ENCODE assay signal across 20 cellular contexts in the genomic region with DNA sequence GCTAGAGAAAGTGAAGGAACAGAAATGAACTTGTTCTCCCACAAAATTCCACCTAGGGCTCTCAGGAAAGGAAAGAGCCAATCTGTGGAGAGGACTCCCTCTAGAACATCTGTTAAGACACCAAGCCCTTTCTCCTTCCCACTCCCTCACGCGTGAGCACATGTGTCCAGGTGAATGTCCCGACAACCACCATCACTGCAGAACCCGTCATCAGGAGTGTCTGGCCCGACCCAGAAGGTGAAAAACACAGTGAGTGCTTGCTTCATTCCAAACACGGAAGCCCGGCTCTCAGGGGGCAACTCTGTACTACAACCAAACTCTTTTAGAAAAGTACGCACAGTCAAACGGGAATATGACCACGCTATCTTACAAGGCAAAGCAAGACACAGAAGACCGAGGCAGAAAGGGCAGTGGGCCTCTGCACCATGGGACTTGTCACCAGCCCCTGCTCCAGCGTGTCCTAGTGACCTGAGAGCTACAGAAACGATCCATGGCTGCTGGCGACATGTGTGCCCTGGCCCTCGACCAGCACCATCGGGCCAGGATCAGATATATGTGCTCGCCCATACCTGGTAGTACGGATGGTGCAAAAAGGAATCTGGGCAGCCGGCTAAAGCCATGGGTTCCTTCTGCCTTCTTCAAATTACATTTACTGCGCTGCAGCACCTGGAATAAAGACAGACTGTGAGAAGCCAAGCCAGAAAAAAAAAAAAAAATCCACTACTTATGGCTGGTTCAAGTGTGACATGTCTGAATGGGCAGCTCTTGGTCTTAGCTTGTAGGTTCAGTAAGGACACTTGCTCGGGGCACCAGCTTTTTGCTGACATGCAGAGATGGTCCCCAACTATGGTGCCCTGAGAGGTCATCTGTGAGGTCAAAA. TPM values are rescaled to one million over a fixed set of nuclear protein-coding genes. Genes with fewer than 3 reads are reported as not detected.
"Had no signal": no experiment of that assay in that cellular context is flagged by ENCODE, and none has a peak within 500 bp of the region (broad histone marks: within the 10 kb centered on the region; RNA-seq: fewer than 3 reads in every experiment).

No MANE protein-coding gene starts in this region.

- ATAC-seq: activated CD8-positive, alpha-beta memory T cell treated with anti-CD3 and anti-CD28 coated beads, Interleukin-2, amount 10 ng/mL, durations not matched to agents 7 days and 5 days; left lung; mucosa of descending colon had no signal

- H3K27me3 Mint-ChIP-seq: activated CD4-positive, alpha-beta memory T cell treated with anti-CD3 and anti-CD28 coated beads, Interleukin-2, amount 10 ng/mL, durations not matched to agents 7 days and 5 days; central memory CD8-positive, alpha-beta T cell had no signal

- H3K4me1 Mint-ChIP-seq: activated B cell treated with CpG ODN at 0.5 μM for 24 hours; central memory CD8-positive, alpha-beta T cell; naive B cell; stimulated activated memory B cell treated with anti-CD40 and anti-IgM and Interleukin-4, amounts not matched to agents 10 μg/mL and 1 μg/mL and 100 μg/mL, for 72 hours had no signal

- H3K9me3 Mint-ChIP-seq: activated B cell treated with CpG ODN at 0.5 μM for 24 hours; activated CD4-positive, alpha-beta memory T cell treated with anti-CD3 and anti-CD28 coated beads, Interleukin-2, amount 10 ng/mL, durations not matched to agents 7 days and 5 days; activated naive CD4-positive, alpha-beta T cell treated with anti-CD3 and anti-CD28 coated beads for 36 hours; activated T-helper 2 cell treated with anti-CD3 and anti-CD28 coated beads, Interferon-gamma antibody, Interleukin-2, Interleukin-4, amounts not matched to agents 10 μg/mL and 5 μg/mL and 100 μg/mL, durations not matched to agents 14 hours and 24 hours and 36 hours; central memory CD8-positive, alpha-beta T cell; naive B cell; stimulated activated memory B cell treated with anti-CD40 and anti-IgM and Interleukin-4, amounts not matched to agents 10 μg/mL and 1 μg/mL and 100 μg/mL, for 72 hours; T-helper 2 cell treated with Interferon-gamma antibody and Interleukin-4, amounts not matched to agents 5 μg/mL and 100 μg/mL, for 36 hours had no signal

- H3K4me1 ChIP-seq: colonic mucosa had no signal

- H3K4me3 Mint-ChIP-seq: activated B cell treated with CpG ODN at 0.5 μM for 24 hours; activated CD4-positive, alpha-beta memory T cell treated with anti-CD3 and anti-CD28 coated beads, Interleukin-2, amount 10 ng/mL, durations not matched to agents 7 days and 5 days; activated CD8-positive, alpha-beta memory T cell treated with anti-CD3 and anti-CD28 coated beads, Interleukin-2, amount 10 ng/mL, durations not matched to agents 7 days and 5 days; activated naive CD4-positive, alpha-beta T cell treated with anti-CD3 and anti-CD28 coated beads for 36 hours; central memory CD8-positive, alpha-beta T cell; naive B cell; stimulated activated memory B cell treated with anti-CD40 and anti-IgM and Interleukin-4, amounts not matched to agents 10 μg/mL and 1 μg/mL and 100 μg/mL, for 72 hours; T-helper 2 cell treated with Interferon-gamma antibody and Interleukin-4, amounts not matched to agents 5 μg/mL and 100 μg/mL, for 36 hours had no signal

- H3K27me3 ChIP-seq: brain microvascular endothelial cell, colonic mucosa, heart left ventricle, left lung had no signal

- H3K36me3 ChIP-seq: brain microvascular endothelial cell, colonic mucosa, left lung had no signal

- H3K9me3 ChIP-seq: colonic mucosa, heart left ventricle, left lung, mucosa of descending colon had no signal

- H3K27ac ChIP-seq: brain microvascular endothelial cell, colonic mucosa had no signal

- H3K36me3 Mint-ChIP-seq: activated CD8-positive, alpha-beta memory T cell treated with anti-CD3 and anti-CD28 coated beads, Interleukin-2, amount 10 ng/mL, durations not matched to agents 7 days and 5 days; naive B cell; stimulated activated memory B cell treated with anti-CD40 and anti-IgM and Interleukin-4, amounts not matched to agents 10 μg/mL and 1 μg/mL and 100 μg/mL, for 72 hours had no signal

- DNase-seq: activated B cell treated with CpG ODN at 0.5 μM for 24 hours; activated CD4-positive, alpha-beta memory T cell treated with anti-CD3 and anti-CD28 coated beads, Interleukin-2, amount 10 ng/mL, durations not matched to agents 7 days and 5 days; activated CD4-positive, alpha-beta T cell treated with anti-CD3 and anti-CD28 coated beads for 4 hours; activated CD8-positive, alpha-beta memory T cell treated with anti-CD3 and anti-CD28 coated beads, Interleukin-2, amount 10 ng/mL, durations not matched to agents 7 days and 5 days; activated naive CD4-positive, alpha-beta T cell treated with anti-CD3 and anti-CD28 coated beads for 36 hours; activated T-cell treated with anti-CD3 and anti-CD28 coated beads, Interleukin-2, amount 50 U/mL, for 1 hour; brain microvascular endothelial cell; colonic mucosa; heart left ventricle; kidney; left lung; mesenchymal stem cell; mucosa of descending colon; naive B cell; stimulated activated CD4-positive, alpha-beta T cell treated with anti-CD3 and anti-CD28 coated beads, Interleukin-4, amount 100 ng/mL, for 24 hours had no signal

- H3K4me3 ChIP-seq: colonic mucosa, heart left ventricle, left lung, mucosa of descending colon, skin epidermis had no signal

- H3K27ac Mint-ChIP-seq: activated B cell treated with CpG ODN at 0.5 μM for 24 hours; activated CD4-positive, alpha-beta memory T cell treated with anti-CD3 and anti-CD28 coated beads, Interleukin-2, amount 10 ng/mL, durations not matched to agents 7 days and 5 days; activated CD8-positive, alpha-beta memory T cell treated with anti-CD3 and anti-CD28 coated beads, Interleukin-2, amount 10 ng/mL, durations not matched to agents 7 days and 5 days; activated naive CD4-positive, alpha-beta T cell treated with anti-CD3 and anti-CD28 coated beads for 36 hours; activated T-helper 2 cell treated with anti-CD3 and anti-CD28 coated beads, Interferon-gamma antibody, Interleukin-2, Interleukin-4, amounts not matched to agents 10 μg/mL and 5 μg/mL and 100 μg/mL, durations not matched to agents 14 hours and 24 hours and 36 hours; naive B cell; stimulated activated memory B cell treated with anti-CD40 and anti-IgM and Interleukin-4, amounts not matched to agents 10 μg/mL and 1 μg/mL and 100 μg/mL, for 72 hours; T-helper 2 cell treated with Interferon-gamma antibody and Interleukin-4, amounts not matched to agents 5 μg/mL and 100 μg/mL, for 36 hours had no signal

RNA-seq across cellular contexts. Expression of a gene that starts 50.8 kb away (rescaled TPM):
- total RNA-seq: activated B cell treated with CpG ODN at 0.5 μM for 24 hours had no signal
